ENCODE assay signal across 1 cellular context in the genomic region with DNA sequence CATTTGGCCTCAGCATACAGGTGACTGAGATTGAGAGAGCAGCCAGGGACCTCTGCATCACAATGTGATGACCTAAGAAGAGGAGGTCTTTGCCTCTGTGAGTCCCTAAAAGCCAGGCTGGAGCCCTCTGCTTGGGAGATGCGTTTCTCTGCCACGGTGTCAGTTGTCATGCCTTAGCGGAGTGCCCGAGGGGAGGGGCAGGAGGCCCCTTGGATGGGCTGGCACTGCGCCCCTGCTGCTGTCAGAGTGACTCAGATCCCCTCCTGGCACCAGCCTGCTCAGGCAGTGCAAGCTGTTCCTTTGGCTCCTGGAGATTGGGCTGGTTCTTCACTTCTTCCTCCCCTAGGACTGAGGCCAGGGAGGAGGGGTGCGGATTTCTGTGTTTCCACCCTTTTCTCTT.
TF ChIP-seq lines count a peak whose summit lies in the region.

No MANE protein-coding gene starts in this region.

TF ChIP-seq in H1, 55 proteins besides CTCF, POLR2A, EP300 and RAD21:
- no peak for TF ChIP-seq RFX5 (IDR thresholded peaks at IDR 0.05; ENCODE audit: borderline replicate concordance, low read depth, low read length)
- no peak for TF ChIP-seq BRCA1 (IDR thresholded peaks at IDR 0.05; ENCODE audit: low read depth, low read length)
- no peak for TF ChIP-seq JUND (IDR thresholded peaks at IDR 0.05; ENCODE audit: low read length)
- no peak for TF ChIP-seq CHD1 (IDR thresholded peaks at IDR 0.05; ENCODE audit: low read depth, low read length)
- TF ChIP-seq RXRA (IDR thresholded peaks at IDR 0.05; ENCODE audit: insufficient read depth, low read depth, low read length) = no peak
- no peak for TF ChIP-seq EZH2 (IDR thresholded peaks at IDR 0.05; ENCODE audit: low read depth, low read length, severe bottlenecking)
- no peak for TF ChIP-seq SIN3A (conservative IDR thresholded peaks at IDR 0.05 in 1 of 2, IDR thresholded peaks at IDR 0.05 in 1 of 2; ENCODE audit: low read depth in 1 of 2, low read length in 2 of 2)
- TF ChIP-seq BCL11A (IDR thresholded peaks at IDR 0.05; ENCODE audit: low read depth in 2 of 2, low read length in 2 of 2) = no peak
